ENCODE assay signal across 8 cellular contexts in the genomic region with DNA sequence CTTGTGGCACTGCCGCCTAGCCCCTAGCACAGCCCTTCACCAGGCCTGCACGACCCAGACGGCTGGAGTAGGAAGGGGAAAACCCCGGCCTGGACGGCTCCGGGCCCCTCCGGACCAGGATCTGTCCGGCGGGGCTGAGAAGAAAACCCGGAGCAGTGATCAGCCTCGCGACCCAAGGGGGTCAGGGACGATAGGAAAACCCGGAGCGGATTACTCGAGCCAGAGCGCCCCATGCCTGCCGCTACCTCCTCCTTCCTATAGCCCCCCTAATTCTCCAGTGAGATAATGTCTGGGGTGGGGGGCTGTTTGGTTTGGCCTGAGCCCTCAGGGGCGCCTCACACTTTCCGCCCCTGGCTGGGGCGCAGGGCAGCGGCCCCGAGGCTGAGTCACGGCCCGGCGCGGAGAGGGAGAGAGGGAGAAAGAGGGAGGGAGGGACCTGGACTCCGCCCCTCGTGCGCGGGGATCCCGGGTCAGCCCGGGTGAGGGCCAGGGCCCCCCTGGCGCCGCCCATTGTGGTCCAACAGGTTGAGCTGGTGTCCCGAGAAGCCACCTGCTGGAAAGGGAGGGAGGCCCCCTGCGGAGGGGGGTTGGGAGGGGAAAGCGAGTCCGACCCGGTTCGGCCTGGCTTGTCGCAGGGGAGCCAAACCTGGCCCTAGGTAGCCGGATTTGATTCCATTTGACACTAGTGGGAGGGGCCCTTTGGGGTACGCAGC. TPM values are rescaled to one million over a fixed set of nuclear protein-coding genes. Genes with fewer than 3 reads are reported as not detected.
DNase-seq lines count a peak whose midpoint lies in the region; ATAC-seq and TF ChIP-seq lines count a peak whose summit lies in the region.

No MANE protein-coding gene starts in this region.

- H3K36me3 ChIP-seq in heart right ventricle: no peaks in the 10 kb centered on the region
- no peaks in the 10 kb centered on the region for H3K36me3 ChIP-seq in upper lobe of left lung

- H3K4me3 Mint-ChIP-seq in T-helper 17 cell: peak overlapping the region; percentile 99

- DNase-seq in NCI-H146 (lab: John Stamatoyannopoulos, UW) (peak; percentile 92), T-helper 17 cell (peak; percentile 55 to 82 (median 76)), amniotic epithelial cell (ENCODE audit: low read depth) (peak; percentile 86), heart right ventricle (peak; percentile 87 to 90), posterior cingulate gyrus (peak; percentile 76 to 96 (median 80)), upper lobe of left lung (peak; percentile 95 to 96)

- ATAC-seq in HG02642 (IDR thresholded peaks at IDR 0.05; ENCODE audit: poor library complexity, unreplicated experiment) (peak; percentile 43), T-helper 17 cell (peak; percentile 39), heart right ventricle (peak; percentile 59 to 76 (median 64)), upper lobe of left lung (ENCODE audit: low FRiP score in 2 of 2) (peak; percentile 80 to 88)

- H3K27me3 ChIP-seq in heart right ventricle (no peaks in the 10 kb centered on the region), upper lobe of left lung (no peaks in the 10 kb centered on the region)

- no peaks in the 10 kb centered on the region for H3K27me3 Mint-ChIP-seq in T-helper 17 cell

- peak in 1 of 4 donors; percentile 68 for TF ChIP-seq EP300 in upper lobe of left lung (IDR thresholded peaks at IDR 0.05)

- H3K4me1 ChIP-seq in heart right ventricle (peaks cover 21 to 63% (median 40%) of the 10 kb centered on the region in 9 donors), upper lobe of left lung (peaks cover 34 to 46% (median 39%) of the 10 kb centered on the region in 4 donors)

- peak overlapping the region; percentile 96 for H3K27ac Mint-ChIP-seq in T-helper 17 cell

- H3K4me1 Mint-ChIP-seq in T-helper 17 cell: peaks cover 47% of the 10 kb centered on the region

- peaks cover 3% of the 10 kb centered on the region for H3K36me3 Mint-ChIP-seq in T-helper 17 cell (ENCODE audit: low read depth)

- peak overlapping the region; percentile 80 to 98 (median 95) for H3K27ac ChIP-seq in heart right ventricle
- peak overlapping the region; percentile 93 to 100 (median 96) for H3K27ac ChIP-seq in upper lobe of left lung

- peak in 3 of 4 donors; percentile 56 to 94 (median 85) for TF ChIP-seq POLR2A in upper lobe of left lung (IDR thresholded peaks at IDR 0.05)

- H3K9me3 ChIP-seq in T-helper 17 cell (ENCODE audit: control insufficient read depth, low read length, poor library complexity, severe bottlenecking) (no peaks in the 10 kb centered on the region), heart right ventricle (no peaks in the 10 kb centered on the region), upper lobe of left lung (no peaks in the 10 kb centered on the region)

- H3K4me3 ChIP-seq in GM08714 (ENCODE audit: low read length) (peak overlapping the region; percentile 74), heart right ventricle (peak overlapping the region; percentile 50 to 97 (median 91)), upper lobe of left lung (peak overlapping the region; percentile 83 to 94 (median 92))

- 0% methylated on average over 43 to 44 of the region's 44 CpGs for WGBS in heart right ventricle, 2 donors
- 0 to 1% methylated on average over 12 to 40 of the region's 44 CpGs for WGBS in upper lobe of left lung, 2 donors

- intact Hi-C loops in heart right ventricle (cut with DNase I): loop anchor here in 5 of 10 donors (1.0 to 10.0 kb wide), 5 partner anchors 16 to 64 kb away; a partner anchor contains a TSS
- intact Hi-C loops in posterior cingulate gyrus (cut with DNase I): no loop called here

- TF ChIP-seq CTCF in heart right ventricle (IDR thresholded peaks at IDR 0.05) (peak in 2 of 9 donors; percentile 7 to 22), upper lobe of left lung (IDR thresholded peaks at IDR 0.05) (peak in 3 of 6 experiments; percentile 17 to 48 (median 33))

RNA-seq across cellular contexts. Expression of a gene that starts 1.7 kb away (rescaled TPM):
- total RNA-seq in T-helper 17 cell: 10 to 100 TPM; 63.8 to 73.6 TPM
- total RNA-seq in heart right ventricle: 10 to 100 TPM; 25.7 to 54.7 (median 34.5) TPM
- 10 to 100 TPM; 41.1 to 51.6 TPM for polyA plus RNA-seq in heart right ventricle
- total RNA-seq in upper lobe of left lung: 10 to 100 TPM; 43.9 to 88.2 (median 66.2) TPM

RNA-seq across cellular contexts. Expression of a gene that starts 7.5 kb away (rescaled TPM):
- total RNA-seq in T-helper 17 cell (not detected), heart right ventricle (not detected), upper lobe of left lung (1 to 10 TPM in 1 of 6 donors, under 1 TPM in 1, not detected in 4; 0.57 to 1.0 TPM)
- polyA plus RNA-seq in heart right ventricle: not detected

RNA-seq across cellular contexts. Expression of a gene that starts 17.7 kb away (rescaled TPM):
- total RNA-seq in T-helper 17 cell (10 to 100 TPM; 33.2 to 34.7 TPM), heart right ventricle (10 to 100 TPM; 20.1 to 36.8 (median 24.1) TPM), upper lobe of left lung (10 to 100 TPM; 15.6 to 62.9 (median 29.8) TPM)
- 10 to 100 TPM; 25.1 to 41.6 TPM for polyA plus RNA-seq in heart right ventricle

RNA-seq across cellular contexts. Expression of a gene that starts 26.4 kb away (rescaled TPM):
- total RNA-seq in T-helper 17 cell (1 to 10 TPM; 9.3 to 9.4 TPM), heart right ventricle (10 to 100 TPM; 10.9 to 30.9 (median 17.5) TPM), upper lobe of left lung (10 to 100 TPM in 5 of 6 donors, 1 to 10 TPM in 1; 9.9 to 31.1 (median 22.5) TPM)
- 10 to 100 TPM in 1 of 2 donors, 1 to 10 TPM in 1; 4.6 to 36.7 TPM for polyA plus RNA-seq in heart right ventricle

RNA-seq across cellular contexts. Expression of a gene that starts 30.3 kb away (rescaled TPM):
- total RNA-seq in T-helper 17 cell (100 to 1,000 TPM in 1 of 2 donors, 10 to 100 TPM in 1; 99.5 to 105 TPM), heart right ventricle (10 to 100 TPM; 42.6 to 95.7 (median 57.8) TPM), upper lobe of left lung (100 to 1,000 TPM in 1 of 6 donors, 10 to 100 TPM in 5; 55.5 to 130 (median 69.1) TPM)
- 10 to 100 TPM; 35.6 to 58.3 TPM for polyA plus RNA-seq in heart right ventricle

Comparison
In these comparisons a context has a peak if more than half of its experiments do, and no peak if none do; other contexts are left out.
1. Peak in every context shown above with its lines: DNase-seq, ATAC-seq, H3K4me3 ChIP-seq and H3K27ac ChIP-seq.